9 cellular contexts compared by ENCODE assay signal in genomic region chr1:234500269-234500668, GRCh38. TPM values are rescaled to one million over a fixed set of nuclear protein-coding genes. Genes with fewer than 3 reads are reported as not detected.
DNase-seq lines count a peak whose midpoint lies in the region; ATAC-seq and TF ChIP-seq lines count a peak whose summit lies in the region.
"Had no signal": no experiment of that assay in that cellular context is flagged by ENCODE, and none has a peak within 500 bp of the region (broad histone marks: within the 10 kb centered on the region; RNA-seq: fewer than 3 reads in every experiment).

No MANE protein-coding gene starts in this region.

- H3K27me3 Mint-ChIP-seq in osteocyte (ENCODE audit: unreplicated experiment) = no peaks in the 10 kb centered on the region

- H3K4me3 Mint-ChIP-seq in osteocyte (ENCODE audit: unreplicated experiment) = peak overlapping the region; percentile 22
- H3K4me3 Mint-ChIP-seq: effector memory CD8-positive, alpha-beta T cell had no signal

- peak overlapping the region; percentile 88 for H3K27ac Mint-ChIP-seq in osteocyte (ENCODE audit: unreplicated experiment)
- H3K27ac Mint-ChIP-seq: effector memory CD8-positive, alpha-beta T cell had no signal

- TF ChIP-seq CTCF in cardiac fibroblast (IDR thresholded peaks at IDR 0.05; ENCODE audit: low read depth, low read length) (no peak), osteocyte (IDR thresholded peaks at IDR 0.05) (no peak)

- peak; percentile 44 for DNase-seq in ELR (ENCODE audit: low read depth)
- peak; percentile 15 for DNase-seq in NCI-H1092 (lab: John Stamatoyannopoulos, UW)
- DNase-seq in cardiac fibroblast (ENCODE audit: low read depth in 2 of 2) = peak; percentile 25 to 60
- DNase-seq in osteocyte (ENCODE audit: extremely low spot score, unreplicated experiment) = no peak
- DNase-seq in OCI-M2 (lab: John Stamatoyannopoulos, UW; ENCODE audit: unreplicated experiment) = no peak
- no peak for DNase-seq in NCI-H2227 (lab: John Stamatoyannopoulos, UW; ENCODE audit: unreplicated experiment)
- DNase-seq in GM19238 (ENCODE audit: insufficient read length, low spot score) = no peak
- DNase-seq: effector memory CD8-positive, alpha-beta T cell had no signal

- no peak for ATAC-seq in HG02623 (IDR thresholded peaks at IDR 0.05; ENCODE audit: unreplicated experiment)
- ATAC-seq: effector memory CD8-positive, alpha-beta T cell had no signal

- H3K9me3 Mint-ChIP-seq in osteocyte (ENCODE audit: unreplicated experiment) = no peaks in the 10 kb centered on the region
- H3K9me3 Mint-ChIP-seq: effector memory CD8-positive, alpha-beta T cell had no signal

- H3K36me3 Mint-ChIP-seq in osteocyte (ENCODE audit: unreplicated experiment) = no peaks in the 10 kb centered on the region

- peaks cover 32% of the 10 kb centered on the region for H3K4me1 Mint-ChIP-seq in osteocyte (ENCODE audit: unreplicated experiment)

- no peak overlapping the region for H3K4me3 ChIP-seq in cardiac fibroblast (replicated peaks in 1 of 2; ENCODE audit: low read depth in 2 of 2, low read length in 2 of 2)

RNA-seq across cellular contexts. Expression of gene TARBP1, which starts 21.3 kb away (rescaled TPM):
- total RNA-seq in osteocyte = 19.0 and 21.4 TPM in 2 replicates

Comparison
In these comparisons a context has a peak if more than half of its experiments do, and no peak if none do; other contexts are left out.
1. DNase-seq: peak in ELR (single experiment), NCI-H1092 (single experiment) and cardiac fibroblast (2 of 2); none in osteocyte (single experiment), OCI-M2 (single experiment), NCI-H2227 (single experiment) and GM19238 (single experiment).